Comparison of ENCODE assay signal across 24 cellular contexts in the genomic region with DNA sequence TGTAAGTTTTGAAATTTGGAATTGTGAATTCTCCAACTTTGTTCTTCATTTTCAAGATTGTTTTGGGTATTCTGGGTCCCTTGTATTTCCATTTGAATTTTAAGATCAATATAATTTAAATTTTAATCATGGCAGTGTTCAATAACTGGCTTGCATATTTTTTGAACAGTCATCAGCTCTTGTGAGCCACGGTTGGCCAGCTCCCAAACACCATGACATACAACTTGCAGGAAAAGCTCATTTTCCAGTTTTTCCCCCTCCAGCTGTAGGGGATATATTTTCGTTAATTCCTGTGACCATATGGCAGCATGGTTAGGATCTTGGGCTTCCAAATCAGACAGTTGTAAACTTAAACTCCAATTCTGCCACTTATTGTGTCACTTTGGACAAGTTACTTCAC.
"Had no signal": no experiment of that assay in that cellular context is flagged by ENCODE, and none has a peak within 500 bp of the region (broad histone marks: within the 10 kb centered on the region; RNA-seq: fewer than 3 reads in every experiment).

No MANE protein-coding gene starts in this region.

- H3K27ac Mint-ChIP-seq: T-cell had no signal

- H3K9me3 Mint-ChIP-seq: activated T-helper 2 cell treated with anti-CD3 and anti-CD28 coated beads, Interferon-gamma antibody, Interleukin-2, Interleukin-4, amounts not matched to agents 10 μg/mL and 5 μg/mL and 100 μg/mL, durations not matched to agents 14 hours and 24 hours and 36 hours; T-cell had no signal

- H3K4me3 Mint-ChIP-seq: T-cell had no signal

- H3K36me3 Mint-ChIP-seq: T-cell had no signal

- ATAC-seq: body of pancreas, K562, Panc1, Right ventricle myocardium inferior had no signal

- H3K27me3 ChIP-seq: body of pancreas had no signal

- H3K9me3 ChIP-seq: body of pancreas had no signal

- H3K27ac ChIP-seq: body of pancreas, SK-N-MC had no signal

- DNase-seq: activated CD4-positive, alpha-beta T cell treated with anti-CD3 and anti-CD28 coated beads, Interleukin-2, amount 50 U/mL, for 1 hour; activated CD4-positive, CD25-positive, alpha-beta regulatory T cell; activated gamma-delta T cell treated with Interleukin-2 at 50 U/mL for 16 hours; activated naive CD4-positive, alpha-beta T cell treated with anti-CD3 and anti-CD28 coated beads, Interleukin-2, amount 50 U/mL, for 16 hours; aorta; body of pancreas; central memory CD4-positive, alpha-beta T cell; Karpas-422; NCI-H1105 treated with DMSO at 0.1 percent for 48 hours; NCI-H1436 treated with DMSO at 0.1 percent for 48 hours; NCI-H2029; NCI-H446; NCI-H526 treated with DMSO at 0.1 percent for 48 hours; NK-92 treated with Interleukin-12 subunit alpha and Interleukin-12 subunit beta, amount 100 ng/mL, for 24 hours; OCI-M1; RPMI8226; T-cell; T-helper 2 cell; T1000 had no signal

- H3K27me3 Mint-ChIP-seq: T-cell had no signal

- H3K4me3 ChIP-seq: body of pancreas, K562, SK-N-MC had no signal
